3 cellular contexts compared by ENCODE assay signal in genomic region chr5:154063372-154063771, GRCh38.
A peak's percentile ranks its signal among the peaks of the same experiment; 100 is the strongest.
TF ChIP-seq lines count a peak whose summit lies in the region.

No MANE protein-coding gene starts in this region.

TF ChIP-seq in HepG2, 621 proteins besides CTCF, POLR2A, EP300 and RAD21:
- TF ChIP-seq MIER2 (CRISPR knock-in tag; IDR thresholded peaks at IDR 0.05) = no peak
- no peak for TF ChIP-seq KAT7 (CRISPR knock-in tag; IDR thresholded peaks at IDR 0.05; ENCODE audit: borderline replicate concordance)
- TF ChIP-seq, protein P1, sequence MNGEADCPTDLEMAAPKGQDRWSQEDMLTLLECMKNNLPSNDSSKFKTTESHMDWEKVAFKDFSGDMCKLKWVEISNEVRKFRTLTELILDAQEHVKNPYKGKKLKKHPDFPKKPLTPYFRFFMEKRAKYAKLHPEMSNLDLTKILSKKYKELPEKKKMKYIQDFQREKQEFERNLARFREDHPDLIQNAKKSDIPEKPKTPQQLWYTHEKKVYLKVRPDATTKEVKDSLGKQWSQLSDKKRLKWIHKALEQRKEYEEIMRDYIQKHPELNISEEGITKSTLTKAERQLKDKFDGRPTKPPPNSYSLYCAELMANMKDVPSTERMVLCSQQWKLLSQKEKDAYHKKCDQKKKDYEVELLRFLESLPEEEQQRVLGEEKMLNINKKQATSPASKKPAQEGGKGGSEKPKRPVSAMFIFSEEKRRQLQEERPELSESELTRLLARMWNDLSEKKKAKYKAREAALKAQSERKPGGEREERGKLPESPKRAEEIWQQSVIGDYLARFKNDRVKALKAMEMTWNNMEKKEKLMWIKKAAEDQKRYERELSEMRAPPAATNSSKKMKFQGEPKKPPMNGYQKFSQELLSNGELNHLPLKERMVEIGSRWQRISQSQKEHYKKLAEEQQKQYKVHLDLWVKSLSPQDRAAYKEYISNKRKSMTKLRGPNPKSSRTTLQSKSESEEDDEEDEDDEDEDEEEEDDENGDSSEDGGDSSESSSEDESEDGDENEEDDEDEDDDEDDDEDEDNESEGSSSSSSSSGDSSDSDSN (CRISPR knock-in tag; IDR thresholded peaks at IDR 0.05) = no peak
- peak; percentile 45; the same call in 1 of the 2 replicates for TF ChIP-seq CEBPB (IDR thresholded peaks at IDR 0.05; ENCODE audit: borderline replicate concordance, low read depth, low read length)
- TF ChIP-seq ZNF446 (CRISPR knock-in tag; IDR thresholded peaks at IDR 0.05) = no peak
- no peak for TF ChIP-seq HNF4A (CRISPR knock-in tag; IDR thresholded peaks at IDR 0.05)
- no peak for TF ChIP-seq ZNF670 (CRISPR knock-in tag; IDR thresholded peaks at IDR 0.05; ENCODE audit: borderline replicate concordance)
- TF ChIP-seq, protein P2, sequence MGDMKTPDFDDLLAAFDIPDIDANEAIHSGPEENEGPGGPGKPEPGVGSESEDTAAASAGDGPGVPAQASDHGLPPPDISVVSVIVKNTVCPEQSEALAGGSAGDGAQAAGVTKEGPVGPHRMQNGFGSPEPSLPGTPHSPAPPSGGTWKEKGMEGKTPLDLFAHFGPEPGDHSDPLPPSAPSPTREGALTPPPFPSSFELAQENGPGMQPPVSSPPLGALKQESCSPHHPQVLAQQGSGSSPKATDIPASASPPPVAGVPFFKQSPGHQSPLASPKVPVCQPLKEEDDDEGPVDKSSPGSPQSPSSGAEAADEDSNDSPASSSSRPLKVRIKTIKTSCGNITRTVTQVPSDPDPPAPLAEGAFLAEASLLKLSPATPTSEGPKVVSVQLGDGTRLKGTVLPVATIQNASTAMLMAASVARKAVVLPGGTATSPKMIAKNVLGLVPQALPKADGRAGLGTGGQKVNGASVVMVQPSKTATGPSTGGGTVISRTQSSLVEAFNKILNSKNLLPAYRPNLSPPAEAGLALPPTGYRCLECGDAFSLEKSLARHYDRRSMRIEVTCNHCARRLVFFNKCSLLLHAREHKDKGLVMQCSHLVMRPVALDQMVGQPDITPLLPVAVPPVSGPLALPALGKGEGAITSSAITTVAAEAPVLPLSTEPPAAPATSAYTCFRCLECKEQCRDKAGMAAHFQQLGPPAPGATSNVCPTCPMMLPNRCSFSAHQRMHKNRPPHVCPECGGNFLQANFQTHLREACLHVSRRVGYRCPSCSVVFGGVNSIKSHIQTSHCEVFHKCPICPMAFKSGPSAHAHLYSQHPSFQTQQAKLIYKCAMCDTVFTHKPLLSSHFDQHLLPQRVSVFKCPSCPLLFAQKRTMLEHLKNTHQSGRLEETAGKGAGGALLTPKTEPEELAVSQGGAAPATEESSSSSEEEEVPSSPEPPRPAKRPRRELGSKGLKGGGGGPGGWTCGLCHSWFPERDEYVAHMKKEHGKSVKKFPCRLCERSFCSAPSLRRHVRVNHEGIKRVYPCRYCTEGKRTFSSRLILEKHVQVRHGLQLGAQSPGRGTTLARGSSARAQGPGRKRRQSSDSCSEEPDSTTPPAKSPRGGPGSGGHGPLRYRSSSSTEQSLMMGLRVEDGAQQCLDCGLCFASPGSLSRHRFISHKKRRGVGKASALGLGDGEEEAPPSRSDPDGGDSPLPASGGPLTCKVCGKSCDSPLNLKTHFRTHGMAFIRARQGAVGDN (CRISPR knock-in tag; IDR thresholded peaks at IDR 0.05) = no peak

TF ChIP-seq in IMR-90, 13 proteins besides CTCF, POLR2A, EP300 and RAD21:
- TF ChIP-seq FOS (IDR thresholded peaks at IDR 0.05; ENCODE audit: low read depth, low read length) (no peak), RFX5 (IDR thresholded peaks at IDR 0.05; ENCODE audit: low read depth, low read length) (no peak), CEBPB (IDR thresholded peaks at IDR 0.05; ENCODE audit: low read depth, low read length) (peak; percentile 47; the same call in 1 of the 2 replicates)
TF ChIP-seq in IMR-90: peak in this region for 1.

TF ChIP-seq in K562, 482 proteins besides CTCF, POLR2A, EP300 and RAD21:
- no peak for TF ChIP-seq CEBPG (CRISPR knock-in tag; IDR thresholded peaks at IDR 0.05)
- peak; percentile 21 to 64; a peak in 2 of 4 replicates for TF ChIP-seq CEBPG (tag; conservative IDR thresholded peaks at IDR 0.05 in 1 of 2, IDR thresholded peaks at IDR 0.05 in 1 of 2)
- TF ChIP-seq U2AF1 (optimal IDR thresholded peaks at IDR 0.05; ENCODE audit: low read depth, low read length) = no peak
- no peak for TF ChIP-seq KLF13 (tag; IDR thresholded peaks at IDR 0.05; ENCODE audit: borderline replicate concordance, low read depth)
- no peak for TF ChIP-seq ZNF830 (CRISPR knock-in tag; IDR thresholded peaks at IDR 0.05)
- TF ChIP-seq CGGBP1 (CRISPR knock-in tag; IDR thresholded peaks at IDR 0.05) = no peak
- TF ChIP-seq, protein P3, sequence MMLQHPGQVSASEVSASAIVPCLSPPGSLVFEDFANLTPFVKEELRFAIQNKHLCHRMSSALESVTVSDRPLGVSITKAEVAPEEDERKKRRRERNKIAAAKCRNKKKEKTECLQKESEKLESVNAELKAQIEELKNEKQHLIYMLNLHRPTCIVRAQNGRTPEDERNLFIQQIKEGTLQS (IDR thresholded peaks at IDR 0.05) = peak; percentile 64; the same call in 1 of the 2 replicates
- TF ChIP-seq, protein P3 (CRISPR knock-in tag; conservative IDR thresholded peaks at IDR 0.05) = no peak
- TF ChIP-seq E2F4 (CRISPR knock-in tag; IDR thresholded peaks at IDR 0.05; ENCODE audit: low read depth) = no peak
